8 cellular contexts compared by ENCODE assay signal in genomic region chr14:88386395-88386794, GRCh38. TPM values are rescaled to one million over a fixed set of nuclear protein-coding genes. Genes with fewer than 3 reads are reported as not detected.
DNase-seq lines count a peak whose midpoint lies in the region; ATAC-seq and TF ChIP-seq lines count a peak whose summit lies in the region.

No MANE protein-coding gene starts in this region.

- H3K36me3 ChIP-seq in SJCRH30 (no peaks in the 10 kb centered on the region), fibroblast of lung (ENCODE audit: control insufficient read depth, insufficient read depth, low read length) (no peaks in the 10 kb centered on the region), gastrocnemius medialis (peaks cover 0 to 1% of the 10 kb centered on the region in 2 donors)

- CTCF ChIA-PET in HEK293T (lab: Yijun Ruan, JAX), result no interaction called here

- ATAC-seq in GM18907 (IDR thresholded peaks at IDR 0.05; ENCODE audit: unreplicated experiment), result peak; percentile 18
- no peak for ATAC-seq in gastrocnemius medialis
- ATAC-seq in GM18870 (IDR thresholded peaks at IDR 0.05; ENCODE audit: unreplicated experiment), result no peak

- H3K9me3 ChIP-seq in SJCRH30 (replicated peaks), result no peaks in the 10 kb centered on the region
- H3K9me3 ChIP-seq in fibroblast of lung (ENCODE audit: control insufficient read depth, insufficient read depth, low read depth, low read length), result no peaks in the 10 kb centered on the region
- no peaks in the 10 kb centered on the region for H3K9me3 ChIP-seq in gastrocnemius medialis

- H2AFZ ChIP-seq in fibroblast of lung (ENCODE audit: low read length), result peak overlapping the region; percentile 99

- TF ChIP-seq POLR2A in gastrocnemius medialis (IDR thresholded peaks at IDR 0.05), result no peak

- peaks cover 3% of the 10 kb centered on the region for H3K79me2 ChIP-seq in fibroblast of lung (ENCODE audit: control insufficient read depth, insufficient read depth, low read length)

- TF ChIP-seq CTCF in fibroblast of lung (conservative IDR thresholded peaks at IDR 0.05 in 1 of 2, IDR thresholded peaks at IDR 0.05 in 1 of 2; ENCODE audit: low read depth in 1 of 2, low read length in 2 of 2) (no peak), gastrocnemius medialis (IDR thresholded peaks at IDR 0.05 in 4 of 5, conservative IDR thresholded peaks at IDR 0.05 in 1 of 5) (no peak)

- H3K4me2 ChIP-seq in fibroblast of lung (ENCODE audit: extremely low read depth, insufficient read depth, low read length), result peak overlapping the region; percentile 89

- in situ Hi-C loops in gastrocnemius medialis (cut with MboI; ENCODE audit: low sequenced_read_pairs in 4 of 4), result loop anchor here in 1 of 4 donors (25.0 kb wide), 1 partner anchor 374 kb away; the partner anchor contains the start of gene GPR65

- H4K20me1 ChIP-seq in fibroblast of lung (ENCODE audit: control insufficient read depth, extremely low read depth, insufficient read depth, low read length), result no peaks in the 10 kb centered on the region

- H3K27ac ChIP-seq in SJCRH30 (no peak overlapping the region), fibroblast of lung (ENCODE audit: insufficient read depth, low read length) (peak overlapping the region; percentile 92), gastrocnemius medialis (peak overlapping the region in 3 of 4 donors; percentile 71 to 82 (median 80))

- H3K27me3 ChIP-seq in SJCRH30 (no peaks in the 10 kb centered on the region), fibroblast of lung (ENCODE audit: control insufficient read depth, insufficient read depth, low read length) (no peaks in the 10 kb centered on the region), gastrocnemius medialis (no peaks in the 10 kb centered on the region)

- POLR2A ChIA-PET in HEK293T (lab: Yijun Ruan, JAX), result interaction anchor here (0.7 to 1.6 kb wide), 3 partner anchors 103 to 197 kb away, joined by 3 read pairs; no protein-coding TSS in a partner anchor

- H3K4me1 ChIP-seq in SJCRH30 (no peaks in the 10 kb centered on the region), fibroblast of lung (ENCODE audit: control insufficient read depth, extremely low read depth, insufficient read depth, low read length) (peaks cover 5% of the 10 kb centered on the region), gastrocnemius medialis (peaks cover 13% of the 10 kb centered on the region in 2 donors)

- peak overlapping the region; percentile 71 for H3K4me3 ChIP-seq in SJCRH30
- H3K4me3 ChIP-seq in fibroblast of lung (replicated peaks in 1 of 4; ENCODE audit: control extremely low read depth in 1 of 4, insufficient read depth in 1 of 4, low read depth in 3 of 4, low read length in 4 of 4), result peak overlapping the region; percentile 82 to 95 (median 88)
- H3K4me3 ChIP-seq in gastrocnemius medialis, result peak overlapping the region; percentile 83 to 98 (median 91)

- peak overlapping the region; percentile 89 for H3K9ac ChIP-seq in fibroblast of lung (ENCODE audit: insufficient read depth, low read length)

- intact Hi-C loops in gastrocnemius medialis (cut with DNase I; ENCODE audit: low total_unique reads), result loop anchor here (5.0 to 10.0 kb wide), 3 partner anchors 168 to 1568 kb away; partner anchors contain the start of genes EFCAB11, GALC, PTPN21 and TDP1

- DNase-seq in SJCRH30, result no peak
- DNase-seq in fibroblast of lung (ENCODE audit: low read depth in 2 of 2), result no peak
- DNase-seq in gastrocnemius medialis, result no peak
- DNase-seq in GOT3 (lab: John Stamatoyannopoulos, UW), result no peak
- DNase-seq in NCI-H1105 (lab: John Stamatoyannopoulos, UW), result no peak
- no peak for DNase-seq in HEK293T (ENCODE audit: extremely low spot score)

TF ChIP-seq in HEK293T, 16 proteins besides CTCF, POLR2A, EP300 and RAD21:
- TF ChIP-seq NFRKB (IDR thresholded peaks at IDR 0.05), result no peak
- no peak for TF ChIP-seq FOXM1 (IDR thresholded peaks at IDR 0.05; ENCODE audit: borderline replicate concordance)
- no peak for TF ChIP-seq FOXK2 (IDR thresholded peaks at IDR 0.05)
- TF ChIP-seq L3MBTL2 (conservative IDR thresholded peaks at IDR 0.05), result no peak
- no peak for TF ChIP-seq HDGF (IDR thresholded peaks at IDR 0.05; ENCODE audit: borderline replicate concordance)
- no peak for TF ChIP-seq PKNOX1 (IDR thresholded peaks at IDR 0.05)
- TF ChIP-seq CTBP1 (IDR thresholded peaks at IDR 0.05; ENCODE audit: borderline replicate concordance), result no peak
- no peak for TF ChIP-seq ELF4 (IDR thresholded peaks at IDR 0.05)
- no peak for TF ChIP-seq FOXA1 (IDR thresholded peaks at IDR 0.05)
- no peak for TF ChIP-seq SP1 (IDR thresholded peaks at IDR 0.05)
- no peak for TF ChIP-seq ARNT (IDR thresholded peaks at IDR 0.05)
- no peak for TF ChIP-seq LEF1 (IDR thresholded peaks at IDR 0.05; ENCODE audit: borderline replicate concordance)
- no peak for TF ChIP-seq TARDBP (IDR thresholded peaks at IDR 0.05)
- no peak for TF ChIP-seq ZNF384 (IDR thresholded peaks at IDR 0.05)
- no peak for TF ChIP-seq BHLHE40 (IDR thresholded peaks at IDR 0.05; ENCODE audit: borderline replicate concordance)
- no peak for TF ChIP-seq SUZ12 (IDR thresholded peaks at IDR 0.05)
TF ChIP-seq in HEK293T: peak in this region for 0.

RNA-seq across cellular contexts. Expression of gene SPATA7, which starts 0.9 kb away (rescaled TPM):
- total RNA-seq in SJCRH30 (2014; rRNA removed; shearing (Covaris generic)), result 5.2 and 6.0 TPM in 2 replicates
- 22.1 and 26.4 TPM in 2 replicates for total RNA-seq in fibroblast of lung
- 8.4 TPM in 2 replicates for polyA plus RNA-seq in fibroblast of lung
- 5.8 and 6.6 TPM in 2 replicates for polyA plus RNA-seq in fibroblast of lung (2012)
- polyA minus RNA-seq in fibroblast of lung (ENCODE audit: low replicate concordance), result 5.0 and 7.0 TPM in 2 replicates
- 10 to 100 TPM in 2 of 4 donors, 1 to 10 TPM in 2; 7.2 to 11.2 (median 10.1) TPM for total RNA-seq in gastrocnemius medialis
